ENCODE assay signal across 16 cellular contexts in the genomic region with DNA sequence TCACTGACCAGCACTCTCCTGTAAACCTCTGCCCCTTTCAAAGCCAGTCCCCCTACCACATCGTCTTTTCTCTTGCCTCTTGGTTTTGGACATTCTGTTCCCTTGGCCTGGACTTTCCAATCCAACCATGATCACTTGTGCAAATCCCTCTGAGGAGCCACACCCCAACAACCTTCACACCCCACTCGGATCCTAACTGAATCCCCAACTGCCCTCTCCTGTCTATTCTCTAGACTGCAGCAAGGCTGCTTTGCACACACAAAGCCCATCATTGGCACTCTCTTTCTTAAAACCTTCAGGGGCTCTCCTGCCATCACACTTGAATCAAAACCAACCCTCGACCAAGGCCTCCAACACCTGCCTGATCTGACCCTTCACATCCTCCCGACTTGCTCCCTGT.
"Had no signal": no experiment of that assay in that cellular context is flagged by ENCODE, and none has a peak within 500 bp of the region (broad histone marks: within the 10 kb centered on the region; RNA-seq: fewer than 3 reads in every experiment).

No MANE protein-coding gene starts in this region.

- H3K27me3 ChIP-seq: esophagus muscularis mucosa had no signal

- H3K27ac ChIP-seq: esophagus muscularis mucosa, upper lobe of right lung had no signal

- DNase-seq: activated CD4-positive, alpha-beta T cell treated with anti-CD3 and anti-CD28 coated beads for 1 hour; activated CD4-positive, alpha-beta T cell treated with anti-CD3 and anti-CD28 coated beads, Interleukin-2, amount 50 U/mL, for 4 hours; activated naive CD4-positive, alpha-beta T cell treated with Interleukin-2 at 50 U/mL for 16 hours; activated T-cell treated with anti-CD3 and anti-CD28 coated beads for 4 hours; aorta; hippocampal formation; kidney; mesendoderm; natural killer cell; stimulated activated CD4-positive, alpha-beta T cell treated with anti-CD3 and anti-CD28 coated beads, Interleukin-1b, Interleukin-23, amount 100 ng/mL, for 48 hours; stimulated activated naive CD8-positive, alpha-beta T cell treated with anti-CD3 and anti-CD28 coated beads, Interleukin-15, amount 100 ng/mL, for 72 hours; T-cell; T-helper 9 cell; upper lobe of right lung had no signal

- H3K9me3 ChIP-seq: esophagus muscularis mucosa, upper lobe of right lung had no signal

- H3K36me3 ChIP-seq: esophagus muscularis mucosa, upper lobe of right lung had no signal

- H3K4me1 ChIP-seq: upper lobe of right lung had no signal

- ATAC-seq: activated T-helper 17 cell treated with anti-CD3 and anti-CD28 coated beads, Interleukin-2, amount 50 U/mL, for 72 hours; natural killer cell; stimulated activated naive CD8-positive, alpha-beta T cell treated with anti-CD3 and anti-CD28 coated beads, Interleukin-15, amount 100 ng/mL, for 72 hours; T-cell; upper lobe of right lung had no signal

- H3K4me3 ChIP-seq: esophagus muscularis mucosa, upper lobe of right lung had no signal
